ENCODE assay signal across 18 cellular contexts in the genomic region with DNA sequence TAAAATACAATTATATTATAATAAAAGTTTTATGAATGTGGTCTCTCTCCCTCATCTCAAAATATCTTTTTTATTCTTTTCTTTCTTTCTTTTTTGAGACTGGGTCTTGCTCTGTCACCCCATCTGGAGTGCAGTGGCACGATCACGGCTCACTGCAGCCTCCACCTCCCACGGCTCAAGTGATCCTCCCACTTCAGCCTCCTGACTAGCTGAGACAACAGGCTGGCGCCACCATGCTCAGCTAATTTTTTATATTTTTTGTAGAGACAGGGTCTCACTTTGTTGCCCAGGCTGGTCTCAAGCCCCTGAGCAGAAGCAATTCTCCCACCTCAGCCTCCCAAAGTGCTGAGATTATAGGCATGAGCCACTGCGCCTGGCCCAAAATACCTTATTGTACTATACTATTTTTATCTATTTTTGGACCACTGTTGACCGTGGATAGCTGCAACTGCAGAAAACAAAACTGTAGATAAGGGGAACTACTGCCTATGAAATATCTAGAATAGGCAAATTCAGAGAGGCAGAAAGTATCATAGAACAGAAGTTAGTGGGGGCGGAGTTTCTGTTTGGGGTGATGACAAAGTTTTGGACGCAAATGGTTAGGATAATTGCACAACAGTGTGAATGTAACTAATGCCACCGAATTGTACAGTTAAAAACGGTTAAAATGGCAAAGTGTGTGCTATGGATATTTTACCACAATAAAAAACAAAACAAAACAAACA.
DNase-seq lines count a peak whose midpoint lies in the region; ATAC-seq lines count a peak whose summit lies in the region.
"Had no signal": no experiment of that assay in that cellular context is flagged by ENCODE, and none has a peak within 500 bp of the region (broad histone marks: within the 10 kb centered on the region; RNA-seq: fewer than 3 reads in every experiment).

No MANE protein-coding gene starts in this region.

- peaks cover 0 to 10% (median 0%) of the 10 kb centered on the region in 11 experiments; a peak in 2 of 22 replicates for H4K20me1 ChIP-seq in BLaER1 treated with 17β-estradiol and CSF1 and Interleukin-3, amounts not matched to agents 10 nM and 100 nM

- peak overlapping the region in 7 of 11 experiments; percentile 79 to 89 (median 85); a peak in 12 of 22 replicates for H3K4me2 ChIP-seq in BLaER1 treated with 17β-estradiol and CSF1 and Interleukin-3, amounts not matched to agents 10 nM and 100 nM

- no peaks in the 10 kb centered on the region for H3K36me3 ChIP-seq in BLaER1 treated with 17β-estradiol and CSF1 and Interleukin-3, amounts not matched to agents 10 nM and 100 nM
- no peaks in the 10 kb centered on the region for H3K36me3 ChIP-seq in mucosa of rectum (ENCODE audit: control insufficient read depth in 2 of 2, insufficient read depth in 2 of 2, low read length in 2 of 2)
- H3K36me3 ChIP-seq: breast epithelium, uterus had no signal

- peak; percentile 29 for ATAC-seq in HG02642 (IDR thresholded peaks at IDR 0.05; ENCODE audit: poor library complexity, unreplicated experiment)
- ATAC-seq: CD8-positive, alpha-beta T cell; PC-3 had no signal

- peak overlapping the region in 3 of 11 experiments; percentile 6 to 74 (median 63); a peak in 5 of 22 replicates for H3K9ac ChIP-seq in BLaER1 treated with 17β-estradiol and CSF1 and Interleukin-3, amounts not matched to agents 10 nM and 100 nM
- H3K9ac ChIP-seq in mucosa of rectum (ENCODE audit: low read depth in 1 of 2, low read length in 2 of 2) = no peak overlapping the region
- H3K9ac ChIP-seq: parathyroid adenoma had no signal

- H3K27ac ChIP-seq in BLaER1 treated with 17β-estradiol and CSF1 and Interleukin-3, amounts not matched to agents 10 nM and 100 nM = peak overlapping the region in 3 of 11 experiments; percentile 60 to 86 (median 83); a peak in 6 of 22 replicates
- peak overlapping the region; percentile 41 to 52 for H3K27ac ChIP-seq in mucosa of rectum (ENCODE audit: low read depth in 2 of 2, low read length in 2 of 2)
- H3K27ac ChIP-seq: uterus had no signal

- DNase-seq in SIG-M5 treated with dmso at 0.1 percent for 504 hours (lab: John Stamatoyannopoulos, UW; ENCODE audit: unreplicated experiment) (peak; percentile 95), DMS53 (lab: John Stamatoyannopoulos, UW) (no peak), HuH-7 (ENCODE audit: low spot score) (no peak), DMS 273 (lab: John Stamatoyannopoulos, UW; ENCODE audit: unreplicated experiment) (no peak)
- no peak for DNase-seq in activated naive CD4-positive, alpha-beta T cell (lab: John Stamatoyannopoulos, UW)
- DNase-seq: activated T-cell treated with anti-CD3 and anti-CD28 coated beads, Interleukin-2, amount 50 U/mL, for 1 hour; CD8-positive, alpha-beta T cell; MM.1S; NCI-H2029 treated with DMSO at 0.1 percent for 48 hours; NCI-H510A; PC-3; stimulated activated naive CD4-positive, alpha-beta T cell; uterus had no signal

- H3K9me3 ChIP-seq in BLaER1 treated with 17β-estradiol and CSF1 and Interleukin-3, amounts not matched to agents 10 nM and 100 nM (replicated peaks in 1 of 11) = peaks cover 0 to 11% (median 3%) of the 10 kb centered on the region in 11 experiments; a peak in 9 of 22 replicates
- no peaks in the 10 kb centered on the region for H3K9me3 ChIP-seq in mucosa of rectum (ENCODE audit: control insufficient read depth in 2 of 2, low read length in 2 of 2)
- H3K9me3 ChIP-seq: breast epithelium, uterus had no signal

- peaks cover 78 to 100% (median 81%) of the 10 kb centered on the region in 10 experiments for H3K4me1 ChIP-seq in BLaER1 treated with 17β-estradiol and CSF1 and Interleukin-3, amounts not matched to agents 10 nM and 100 nM
- peaks cover 5 to 7% of the 10 kb centered on the region in 2 donors for H3K4me1 ChIP-seq in mucosa of rectum (ENCODE audit: control insufficient read depth in 2 of 2, insufficient read depth in 2 of 2, low read length in 2 of 2)
- H3K4me1 ChIP-seq: breast epithelium had no signal

- H3K4me3 ChIP-seq in BLaER1 treated with 17β-estradiol and CSF1 and Interleukin-3, amounts not matched to agents 10 nM and 100 nM = no peak overlapping the region
- no peak overlapping the region for H3K4me3 ChIP-seq in mucosa of rectum (ENCODE audit: low read length in 2 of 2)
- H3K4me3 ChIP-seq: breast epithelium, uterus had no signal

- peaks cover 0 to 22% (median 7%) of the 10 kb centered on the region in 11 experiments; a peak in 10 of 22 replicates for H3K27me3 ChIP-seq in BLaER1 treated with 17β-estradiol and CSF1 and Interleukin-3, amounts not matched to agents 10 nM and 100 nM
- H3K27me3 ChIP-seq in mucosa of rectum (ENCODE audit: control insufficient read depth in 2 of 2, insufficient read depth in 2 of 2, low read length in 2 of 2) = no peaks in the 10 kb centered on the region
- H3K27me3 ChIP-seq: breast epithelium, uterus had no signal
